Comparison of ENCODE assay signal across 13 cellular contexts in the genomic region with DNA sequence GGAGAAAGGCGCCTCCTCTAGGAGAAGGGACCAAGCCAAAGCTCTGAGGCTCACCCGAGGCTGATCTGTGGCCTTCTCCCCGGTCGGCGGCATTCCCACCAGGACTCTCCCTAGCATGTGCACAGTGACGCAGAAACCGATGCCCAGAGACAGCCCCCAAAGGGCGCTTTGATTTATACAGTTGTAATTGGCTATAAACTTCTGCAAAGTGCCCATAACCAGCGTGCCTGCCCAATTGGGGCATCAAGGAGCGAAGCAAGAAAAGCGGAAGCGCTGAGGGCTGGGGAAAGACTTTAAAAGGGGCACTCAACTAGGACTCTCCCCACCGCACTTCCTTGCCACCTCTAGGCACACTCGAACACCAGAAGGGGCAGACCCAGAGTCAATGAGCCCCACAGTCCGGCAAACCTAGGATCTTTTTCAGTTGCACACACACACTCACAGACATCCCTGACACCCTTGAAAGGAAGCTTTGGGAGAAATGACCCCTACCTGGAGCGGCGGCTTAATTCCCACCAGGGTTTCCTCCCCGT. TPM values are rescaled to one million over a fixed set of nuclear protein-coding genes. Genes with fewer than 3 reads are reported as not detected.
A peak's percentile ranks its signal among the peaks of the same experiment; 100 is the strongest.
DNase-seq lines count a peak whose midpoint lies in the region; ATAC-seq and TF ChIP-seq lines count a peak whose summit lies in the region.
"Had no signal": no experiment of that assay in that cellular context is flagged by ENCODE, and none has a peak within 500 bp of the region (broad histone marks: within the 10 kb centered on the region; RNA-seq: fewer than 3 reads in every experiment).

No MANE protein-coding gene starts in this region.

- WGBS in transverse colon (ENCODE audit: low coverage in 1 of 2), 2 donors, result 0 to 7% methylated on average over 1 to 17 of the region's 18 CpGs

- H3K27ac Mint-ChIP-seq in activated T-cell treated with anti-CD3 and anti-CD28 coated beads, Interleukin-2, amount 50 U/mL, for 72 hours, result no peak overlapping the region
- H3K27ac Mint-ChIP-seq in memory B cell, result no peak overlapping the region

- H3K4me3 Mint-ChIP-seq in activated T-cell treated with anti-CD3 and anti-CD28 coated beads, Interleukin-2, amount 50 U/mL, for 72 hours, result peak overlapping the region; percentile 27 to 60
- H3K4me3 Mint-ChIP-seq in memory B cell, result peak overlapping the region; percentile 43

- intact Hi-C loops in transverse colon (cut with DNase I; ENCODE audit: low total_unique reads), result no loop called here

- H3K27ac ChIP-seq in transverse colon (peak overlapping the region; percentile 75 to 97 (median 92)), Karpas-422 (ENCODE audit: low read length) (no peak overlapping the region)

- peaks cover 32% of the 10 kb centered on the region for H3K4me1 Mint-ChIP-seq in activated T-cell treated with anti-CD3 and anti-CD28 coated beads, Interleukin-2, amount 50 U/mL, for 72 hours (ENCODE audit: low read depth)
- peaks cover 19% of the 10 kb centered on the region for H3K4me1 Mint-ChIP-seq in memory B cell

- H3K4me2 ChIP-seq in Karpas-422 (ENCODE audit: low read depth, low read length, poor library complexity, severe bottlenecking), result no peak overlapping the region

- no peak overlapping the region for H2AFZ ChIP-seq in Karpas-422 (ENCODE audit: low read length)

- peaks cover 0 to 50% (median 30%) of the 10 kb centered on the region in 4 donors for H3K4me1 ChIP-seq in transverse colon
- H3K4me1 ChIP-seq in Karpas-422 (ENCODE audit: low read length), result no peaks in the 10 kb centered on the region

- no peak for DNase-seq in activated T-cell treated with anti-CD3 and anti-CD28 coated beads, Interleukin-2, amount 50 U/mL, for 72 hours
- no peak for DNase-seq in activated T-cell treated with anti-CD3 and anti-CD28 coated beads, Interleukin-2, amount 50 U/mL, for 48 hours
- peak; percentile 72 for DNase-seq in RKO (ENCODE audit: low spot score)
- DNase-seq in memory B cell (ENCODE audit: low spot score in 2 of 2), result no peak
- no peak for DNase-seq in transverse colon
- DNase-seq in omental fat pad (ENCODE audit: low spot score), result no peak
- no peak for DNase-seq in NCI-H82 treated with DMSO at 0.1 percent for 48 hours (lab: John Stamatoyannopoulos, UW; ENCODE audit: unreplicated experiment)
- no peak for DNase-seq in Karpas-422
- DNase-seq: NCI-H146, sigmoid colon, T-helper 9 cell had no signal

- no peak for ATAC-seq in activated T-cell treated with anti-CD3 and anti-CD28 coated beads, Interleukin-2, amount 50 U/mL, for 72 hours (replicated peaks in 1 of 2)
- ATAC-seq in memory B cell (ENCODE audit: low read depth), result peak; percentile 51
- ATAC-seq in omental fat pad (ENCODE audit: low FRiP score), result no peak

- TF ChIP-seq EP300 in transverse colon (IDR thresholded peaks at IDR 0.05; ENCODE audit: low read depth), result no peak

- H3K9me2 ChIP-seq in Karpas-422 (replicated peaks; ENCODE audit: insufficient read depth, low read length), result no peaks in the 10 kb centered on the region

- no peak for TF ChIP-seq CTCF in transverse colon (IDR thresholded peaks at IDR 0.05)
- no peak for TF ChIP-seq CTCF in omental fat pad (IDR thresholded peaks at IDR 0.05)

- H3K36me3 ChIP-seq in transverse colon (no peaks in the 10 kb centered on the region), Karpas-422 (ENCODE audit: insufficient read depth, low read length) (no peaks in the 10 kb centered on the region)
- H3K36me3 ChIP-seq: sigmoid colon, tibial nerve had no signal

- no peak overlapping the region for H3K9ac ChIP-seq in Karpas-422 (ENCODE audit: low read length)

- in situ Hi-C loops in transverse colon (cut with MboI; ENCODE audit: low pct_ligation_motif_present in 1 of 4, low pct_unique_long_range_greater_than_20kb in 1 of 4, low sequenced_read_pairs in 3 of 4), result no loop called here

- peaks cover 84% of the 10 kb centered on the region for H3K27me3 Mint-ChIP-seq in activated T-cell treated with anti-CD3 and anti-CD28 coated beads, Interleukin-2, amount 50 U/mL, for 72 hours (ENCODE audit: low read depth)
- H3K27me3 Mint-ChIP-seq in memory B cell, result peaks cover 35% of the 10 kb centered on the region

- peak; percentile 74 for TF ChIP-seq POLR2A in transverse colon (IDR thresholded peaks at IDR 0.05)

- no peaks in the 10 kb centered on the region for H3K9me3 Mint-ChIP-seq in activated T-cell treated with anti-CD3 and anti-CD28 coated beads, Interleukin-2, amount 50 U/mL, for 72 hours
- no peaks in the 10 kb centered on the region for H3K9me3 Mint-ChIP-seq in memory B cell

- H3K36me3 Mint-ChIP-seq in activated T-cell treated with anti-CD3 and anti-CD28 coated beads, Interleukin-2, amount 50 U/mL, for 72 hours (ENCODE audit: insufficient read depth in 2 of 2), result peaks cover 0 to 3% of the 10 kb centered on the region in 2 donors
- H3K36me3 Mint-ChIP-seq in memory B cell, result no peaks in the 10 kb centered on the region

- H3K9me3 ChIP-seq in transverse colon (no peaks in the 10 kb centered on the region), Karpas-422 (ENCODE audit: low read length) (no peaks in the 10 kb centered on the region)
- H3K9me3 ChIP-seq: sigmoid colon, tibial nerve had no signal

- H3K79me2 ChIP-seq in Karpas-422 (ENCODE audit: low read length), result no peaks in the 10 kb centered on the region

- H3K4me3 ChIP-seq in transverse colon (peak overlapping the region; percentile 30 to 75 (median 72)), Karpas-422 (ENCODE audit: low read length) (no peak overlapping the region)

- H4K20me1 ChIP-seq in Karpas-422 (ENCODE audit: insufficient read depth, low read depth, low read length), result no peaks in the 10 kb centered on the region

- H3K27me3 ChIP-seq in transverse colon (peaks cover 97% of the 10 kb centered on the region), Karpas-422 (ENCODE audit: low read length) (no peaks in the 10 kb centered on the region)

RNA-seq across cellular contexts. Expression of a gene that starts 1.8 kb away (rescaled TPM):
- total RNA-seq in activated T-cell treated with anti-CD3 and anti-CD28 coated beads, Interleukin-2, amount 50 U/mL, for 72 hours, result not detected
- total RNA-seq in transverse colon (100 to 1,000 TPM; 119 to 199 (median 136) TPM), omental fat pad (not detected)
- not detected in 2 replicates for total RNA-seq in Karpas-422 (2014; rRNA removed; shearing (Covaris generic); ENCODE audit: low replicate concordance)
- total RNA-seq: HT1080, sigmoid colon, tibial nerve had no signal

RNA-seq across cellular contexts. Expression of a gene that starts 21.2 kb away (rescaled TPM):
- not detected for total RNA-seq in activated T-cell treated with anti-CD3 and anti-CD28 coated beads, Interleukin-2, amount 50 U/mL, for 72 hours
- total RNA-seq in transverse colon, result 100 to 1,000 TPM; 124 to 265 (median 168) TPM
- total RNA-seq in omental fat pad, result 1 to 10 TPM in 1 of 4 donors, not detected in 3; 1.3 TPM
- not detected in 2 replicates for total RNA-seq in Karpas-422 (2014; rRNA removed; shearing (Covaris generic); ENCODE audit: low replicate concordance)
- total RNA-seq: HT1080, sigmoid colon, tibial nerve had no signal

RNA-seq across cellular contexts. Expression of a gene that starts 47.5 kb away (rescaled TPM):
- not detected for total RNA-seq in activated T-cell treated with anti-CD3 and anti-CD28 coated beads, Interleukin-2, amount 50 U/mL, for 72 hours
- total RNA-seq in transverse colon (under 1 TPM in 1 of 4 donors, not detected in 3; 0.16 TPM), omental fat pad (not detected)
- not detected in 2 replicates for total RNA-seq in Karpas-422 (2014; rRNA removed; shearing (Covaris generic); ENCODE audit: low replicate concordance)
- total RNA-seq: HT1080, sigmoid colon had no signal

Comparison
In these comparisons a context has a peak if more than half of its experiments do, and no peak if none do; other contexts are left out.
1. RNA of a gene that starts 1.8 kb away (total RNA-seq): 119 to 199 TPM in transverse colon; not detected in activated T-cell treated with anti-CD3 and anti-CD28 coated beads, Interleukin-2, amount 50 U/mL, for 72 hours, not detected in omental fat pad and not detected in Karpas-422; every median in the first group is over 100 times any median in the second.
2. RNA of a gene that starts 21.2 kb away (total RNA-seq): 124 to 265 TPM in transverse colon; 1.3 TPM in omental fat pad, not detected in activated T-cell treated with anti-CD3 and anti-CD28 coated beads, Interleukin-2, amount 50 U/mL, for 72 hours and not detected in Karpas-422; every median in the first group is over 10 times any median in the second.